Comparison of ENCODE assay signal across 30 cellular contexts in genomic region chr16:76197925-76198324, GRCh38.
"Had no signal": no experiment of that assay in that cellular context is flagged by ENCODE, and none has a peak within 500 bp of the region (broad histone marks: within the 10 kb centered on the region; RNA-seq: fewer than 3 reads in every experiment).

No MANE protein-coding gene starts in this region.

- DNase-seq: activated B cell treated with CpG ODN at 0.5 μM for 24 hours; activated CD4-positive, alpha-beta memory T cell treated with anti-CD3 and anti-CD28 coated beads for 36 hours; activated CD4-positive, alpha-beta T cell treated with anti-CD3 and anti-CD28 coated beads for 4 hours; activated CD4-positive, alpha-beta T cell treated with anti-CD3 and anti-CD28 coated beads, Interleukin-2, amount 10 ng/mL, durations not matched to agents 24 days and 14 days; activated CD4-positive, alpha-beta T cell treated with anti-CD3 and anti-CD28 coated beads, Interleukin-2, amount 50 U/mL, for 1 hour; activated CD4-positive, alpha-beta T cell treated with anti-CD3 and anti-CD28 coated beads, Interleukin-2, amount 50 U/mL, for 4 hours; activated CD4-positive, CD25-positive, alpha-beta regulatory T cell treated with anti-CD3 and anti-CD28 coated beads, Interleukin-2, amount 50 U/mL, for 72 hours; activated CD8-positive, alpha-beta memory T cell treated with anti-CD3 and anti-CD28 coated beads, Interleukin-2, amount 50 U/mL, for 4 hours; activated CD8-positive, alpha-beta T cell treated with anti-CD3 and anti-CD28 coated beads for 36 hours; activated effector memory CD4-positive, alpha-beta T cell treated with anti-CD3 and anti-CD28 coated beads, Interleukin-2, amount 50 U/mL, for 16 hours; activated gamma-delta T cell treated with Interleukin-2 at 50 U/mL for 16 hours; activated naive CD4-positive, alpha-beta T cell; activated naive CD4-positive, alpha-beta T cell treated with anti-CD3 and anti-CD28 coated beads for 36 hours; activated naive CD4-positive, alpha-beta T cell treated with anti-CD3 and anti-CD28 coated beads, Interleukin-2, amount 50 U/mL, for 16 hours; activated naive CD8-positive, alpha-beta T cell treated with anti-CD3 and anti-CD28 coated beads for 36 hours; activated T-cell treated with anti-CD3 and anti-CD28 coated beads for 4 hours; activated T-cell treated with anti-CD3 and anti-CD28 coated beads, Interleukin-2, amount 50 U/mL, for 1 hour; activated T-cell treated with anti-CD3 and anti-CD28 coated beads, Interleukin-2, amount 50 U/mL, for 4 hours; activated T-cell treated with anti-CD3 and anti-CD28 coated beads, Interleukin-2, amount 50 U/mL, for 72 hours; adrenal gland; amniotic stem cell; aorta; body of pancreas; brain microvascular endothelial cell; central memory CD4-positive, alpha-beta T cell; T-helper 1 cell; T-helper 2 cell; T-helper 9 cell had no signal

- ATAC-seq: activated CD8-positive, alpha-beta T cell treated with anti-CD3 and anti-CD28 coated beads for 36 hours; activated naive CD4-positive, alpha-beta T cell treated with anti-CD3 and anti-CD28 coated beads, Interleukin-2, amount 50 U/mL, for 72 hours; activated T-cell treated with anti-CD3 and anti-CD28 coated beads, Interleukin-2, amount 50 U/mL, for 4 hours; activated T-cell treated with anti-CD3 and anti-CD28 coated beads, Interleukin-2, amount 50 U/mL, for 72 hours; activated T-helper 17 cell treated with anti-CD3 and anti-CD28 coated beads, Interleukin-2, amount 50 U/mL, for 72 hours; body of pancreas had no signal
